Comparison of ENCODE assay signal across 15 cellular contexts in genomic region chr17:13953871-13954270, GRCh38.
"Had no signal": no experiment of that assay in that cellular context is flagged by ENCODE, and none has a peak within 500 bp of the region (broad histone marks: within the 10 kb centered on the region; RNA-seq: fewer than 3 reads in every experiment).

No MANE protein-coding gene starts in this region.

- H3K4me3 ChIP-seq: adrenal gland, body of pancreas, testis had no signal

- H3K4me1 Mint-ChIP-seq: activated B cell treated with CpG ODN at 0.5 μM for 24 hours; activated CD4-positive, alpha-beta T cell treated with anti-CD3 and anti-CD28 coated beads, Interleukin-2, amount 10 ng/mL, durations not matched to agents 24 days and 14 days; activated naive CD4-positive, alpha-beta T cell treated with anti-CD3 and anti-CD28 coated beads, Interleukin-2, amount 10 ng/mL, durations not matched to agents 7 days and 5 days; stimulated activated naive CD8-positive, alpha-beta T cell treated with anti-CD3 and anti-CD28 coated beads, Interleukin-15, amount 100 ng/mL, for 72 hours had no signal

- H3K27ac Mint-ChIP-seq: activated B cell treated with CpG ODN at 0.5 μM for 24 hours; activated CD4-positive, alpha-beta T cell treated with anti-CD3 and anti-CD28 coated beads, Interleukin-2, amount 10 ng/mL, durations not matched to agents 24 days and 14 days; activated naive CD4-positive, alpha-beta T cell treated with anti-CD3 and anti-CD28 coated beads, Interleukin-2, amount 10 ng/mL, durations not matched to agents 7 days and 5 days; endodermal cell; stimulated activated naive CD8-positive, alpha-beta T cell treated with anti-CD3 and anti-CD28 coated beads, Interleukin-15, amount 100 ng/mL, for 72 hours; T-helper 1 cell treated with Interleukin-12 subunit alpha and Interleukin-12 subunit beta and Interleukin-4 antibody, amounts not matched to agents 30 μg/mL and 1 μg/mL, for 36 hours had no signal

- DNase-seq: activated B cell treated with CpG ODN at 0.5 μM for 24 hours; activated CD4-positive, alpha-beta T cell treated with anti-CD3 and anti-CD28 coated beads, Interleukin-2, amount 10 ng/mL, durations not matched to agents 24 days and 14 days; activated CD8-positive, alpha-beta memory T cell treated with anti-CD3 and anti-CD28 coated beads for 24 hours; activated naive CD4-positive, alpha-beta T cell treated with anti-CD3 and anti-CD28 coated beads, Interleukin-2, amount 10 ng/mL, durations not matched to agents 7 days and 5 days; adrenal gland; body of pancreas; dermis blood vessel endothelial cell; endodermal cell; erythroblast; kidney; stimulated activated CD4-positive, alpha-beta T cell treated with anti-CD3 and anti-CD28 coated beads, Interleukin-4, amount 100 ng/mL, for 24 hours; stimulated activated naive CD8-positive, alpha-beta T cell treated with anti-CD3 and anti-CD28 coated beads, Interleukin-15, amount 100 ng/mL, for 72 hours; testis had no signal

- H3K9me3 Mint-ChIP-seq: activated B cell treated with CpG ODN at 0.5 μM for 24 hours; activated naive CD4-positive, alpha-beta T cell treated with anti-CD3 and anti-CD28 coated beads, Interleukin-2, amount 10 ng/mL, durations not matched to agents 7 days and 5 days; endodermal cell; T-helper 1 cell treated with Interleukin-12 subunit alpha and Interleukin-12 subunit beta and Interleukin-4 antibody, amounts not matched to agents 30 μg/mL and 1 μg/mL, for 36 hours had no signal

- H3K27me3 Mint-ChIP-seq: activated B cell treated with CpG ODN at 0.5 μM for 24 hours; activated CD4-positive, alpha-beta T cell treated with anti-CD3 and anti-CD28 coated beads, Interleukin-2, amount 10 ng/mL, durations not matched to agents 24 days and 14 days; activated naive CD4-positive, alpha-beta T cell treated with anti-CD3 and anti-CD28 coated beads, Interleukin-2, amount 10 ng/mL, durations not matched to agents 7 days and 5 days; stimulated activated naive CD8-positive, alpha-beta T cell treated with anti-CD3 and anti-CD28 coated beads, Interleukin-15, amount 100 ng/mL, for 72 hours had no signal

- ATAC-seq: body of pancreas; sciatic nerve; stimulated activated naive CD8-positive, alpha-beta T cell treated with anti-CD3 and anti-CD28 coated beads, Interleukin-15, amount 100 ng/mL, for 72 hours had no signal

- H3K4me3 Mint-ChIP-seq: activated B cell treated with CpG ODN at 0.5 μM for 24 hours; activated CD4-positive, alpha-beta T cell treated with anti-CD3 and anti-CD28 coated beads, Interleukin-2, amount 10 ng/mL, durations not matched to agents 24 days and 14 days; activated naive CD4-positive, alpha-beta T cell treated with anti-CD3 and anti-CD28 coated beads, Interleukin-2, amount 10 ng/mL, durations not matched to agents 7 days and 5 days; endodermal cell; stimulated activated naive CD8-positive, alpha-beta T cell treated with anti-CD3 and anti-CD28 coated beads, Interleukin-15, amount 100 ng/mL, for 72 hours; T-helper 1 cell treated with Interleukin-12 subunit alpha and Interleukin-12 subunit beta and Interleukin-4 antibody, amounts not matched to agents 30 μg/mL and 1 μg/mL, for 36 hours had no signal

- H3K36me3 Mint-ChIP-seq: activated naive CD4-positive, alpha-beta T cell treated with anti-CD3 and anti-CD28 coated beads, Interleukin-2, amount 10 ng/mL, durations not matched to agents 7 days and 5 days had no signal
